Comparison of ENCODE assay signal across 8 cellular contexts in the genomic region with DNA sequence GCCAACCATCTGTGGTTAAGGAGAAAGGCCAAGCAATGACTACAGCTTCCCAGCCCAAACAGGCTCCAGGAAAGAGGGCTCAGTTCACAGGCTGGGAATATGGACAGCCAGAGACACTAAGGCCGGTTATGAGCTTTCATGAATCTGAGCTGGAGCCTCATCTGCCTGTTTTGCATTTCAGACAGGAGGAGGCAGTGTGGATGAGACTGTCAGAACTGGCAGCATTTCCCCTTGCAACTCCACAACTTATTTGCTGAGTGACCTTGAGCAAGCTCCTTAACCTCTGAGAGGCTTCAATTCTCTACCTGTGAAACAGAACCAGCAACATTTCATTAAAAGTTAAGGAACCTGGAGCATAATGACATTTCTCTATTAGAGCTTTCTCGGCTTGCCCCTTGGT.
DNase-seq lines count a peak whose midpoint lies in the region; ATAC-seq and TF ChIP-seq lines count a peak whose summit lies in the region.

No MANE protein-coding gene starts in this region.

- H4K20me1 ChIP-seq in DOHH2 (ENCODE audit: control insufficient read depth, insufficient read depth, low read depth, low read length) = no peaks in the 10 kb centered on the region

- no peaks in the 10 kb centered on the region for H3K9me2 ChIP-seq in DOHH2 (replicated peaks; ENCODE audit: control insufficient read depth, low read length)

- H3K4me3 Mint-ChIP-seq in activated CD4-positive, alpha-beta memory T cell treated with anti-CD3 and anti-CD28 coated beads, Interleukin-2, amount 10 ng/mL, durations not matched to agents 7 days and 5 days = no peak overlapping the region

- H3F3A ChIP-seq in DOHH2 (ENCODE audit: control insufficient read depth, insufficient read depth) = no peaks in the 10 kb centered on the region

- POLR2A ChIA-PET in activated CD4-positive, alpha-beta memory T cell treated with anti-CD3 and anti-CD28 coated beads, Interleukin-2, amount 10 ng/mL, durations not matched to agents 7 days and 5 days (lab: Charles Lee) = interaction anchor here (0.7 to 10.8 kb wide), 44 partner anchors 11 to 507 kb away, joined by 3 to 146 read pairs (median 10); a partner anchor contains a TSS

- H3K9me3 Mint-ChIP-seq in activated CD4-positive, alpha-beta memory T cell treated with anti-CD3 and anti-CD28 coated beads, Interleukin-2, amount 10 ng/mL, durations not matched to agents 7 days and 5 days = peaks cover 6% of the 10 kb centered on the region

- H3K4me1 Mint-ChIP-seq in activated CD4-positive, alpha-beta memory T cell treated with anti-CD3 and anti-CD28 coated beads, Interleukin-2, amount 10 ng/mL, durations not matched to agents 7 days and 5 days = peaks cover 91% of the 10 kb centered on the region

- peak; percentile 56 for TF ChIP-seq CTCF in DOHH2 (IDR thresholded peaks at IDR 0.05; ENCODE audit: low read depth, low read length, poor library complexity, severe bottlenecking)

- peaks cover 18% of the 10 kb centered on the region for H3K4me1 ChIP-seq in DOHH2 (ENCODE audit: control insufficient read depth, low read length)

- H3K9me3 ChIP-seq in DOHH2 (ENCODE audit: control insufficient read depth, insufficient read depth, low read length) = no peaks in the 10 kb centered on the region

- no peaks in the 10 kb centered on the region for H3K79me2 ChIP-seq in DOHH2 (ENCODE audit: control insufficient read depth, low read length)

- no peak overlapping the region for H3K4me2 ChIP-seq in DOHH2 (ENCODE audit: low read length)

- no peak overlapping the region for H3K4me3 ChIP-seq in DOHH2 (ENCODE audit: low read length)

- H3K36me3 ChIP-seq in DOHH2 (ENCODE audit: control insufficient read depth, low read length) = no peaks in the 10 kb centered on the region

- peaks cover 23% of the 10 kb centered on the region for H3K36me3 Mint-ChIP-seq in activated CD4-positive, alpha-beta memory T cell treated with anti-CD3 and anti-CD28 coated beads, Interleukin-2, amount 10 ng/mL, durations not matched to agents 7 days and 5 days (ENCODE audit: low read depth)

- H3K27ac Mint-ChIP-seq in activated CD4-positive, alpha-beta memory T cell treated with anti-CD3 and anti-CD28 coated beads, Interleukin-2, amount 10 ng/mL, durations not matched to agents 7 days and 5 days = peak overlapping the region; percentile 98

- H3K27ac ChIP-seq in DOHH2 (ENCODE audit: low read depth, low read length) = no peak overlapping the region

- DNase-seq in activated CD4-positive, alpha-beta memory T cell treated with anti-CD3 and anti-CD28 coated beads, Interleukin-2, amount 10 ng/mL, durations not matched to agents 7 days and 5 days = peak; percentile 65
- DNase-seq in islet precursor cell = peak; percentile 71
- no peak for DNase-seq in GM19238 (ENCODE audit: insufficient read length, low spot score)
- DNase-seq in NCI-H2029 (lab: John Stamatoyannopoulos, UW) = no peak
- no peak for DNase-seq in nucleus accumbens (lab: John Stamatoyannopoulos, UW)

- peak; percentile 32 for ATAC-seq in GM21786 (IDR thresholded peaks at IDR 0.05; ENCODE audit: unreplicated experiment)
- ATAC-seq in activated CD4-positive, CD25-positive, alpha-beta regulatory T cell treated with anti-CD3 and anti-CD28 coated beads, Interleukin-2, amount 50 U/mL, for 24 hours = no peak

- CTCF ChIA-PET in activated CD4-positive, alpha-beta memory T cell treated with anti-CD3 and anti-CD28 coated beads, Interleukin-2, amount 10 ng/mL, durations not matched to agents 7 days and 5 days (lab: Charles Lee) = interaction anchor here (0.6 to 6.3 kb wide), 53 partner anchors 10 to 508 kb away, joined by 3 to 64 read pairs (median 4); no protein-coding TSS in a partner anchor

- H3K27me3 Mint-ChIP-seq in activated CD4-positive, alpha-beta memory T cell treated with anti-CD3 and anti-CD28 coated beads, Interleukin-2, amount 10 ng/mL, durations not matched to agents 7 days and 5 days = no peaks in the 10 kb centered on the region

- H3K27me3 ChIP-seq in DOHH2 (ENCODE audit: control insufficient read depth, low read length) = no peaks in the 10 kb centered on the region

Comparison
In these comparisons a context has a peak if more than half of its experiments do, and no peak if none do; other contexts are left out.
1. DNase-seq: peak in activated CD4-positive, alpha-beta memory T cell treated with anti-CD3 and anti-CD28 coated beads, Interleukin-2, amount 10 ng/mL, durations not matched to agents 7 days and 5 days (single experiment) and islet precursor cell (single experiment); none in GM19238 (single experiment), NCI-H2029 (single experiment) and nucleus accumbens (0 of 56).